Comparison of ENCODE assay signal across 8 cellular contexts in the genomic region with DNA sequence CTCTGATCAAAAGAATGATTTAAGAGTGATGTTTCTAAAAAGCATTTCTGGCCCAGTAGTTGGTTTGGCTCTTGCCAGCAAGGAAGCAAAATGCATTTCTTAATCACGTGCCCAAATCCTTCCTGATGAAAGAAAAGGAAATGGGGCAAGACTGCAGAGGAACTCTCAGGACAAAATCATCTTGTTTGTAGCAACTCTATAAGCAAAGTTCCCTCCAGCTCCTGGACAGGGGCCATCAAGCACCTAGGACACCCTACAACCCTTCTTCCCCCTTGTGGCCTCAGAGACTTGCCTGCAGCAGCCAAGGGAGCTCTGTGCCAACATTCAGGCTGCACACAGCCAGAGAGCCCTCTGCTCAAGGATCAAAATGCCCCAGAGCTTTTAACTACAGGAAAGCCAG.
DNase-seq lines count a peak whose midpoint lies in the region; ATAC-seq and TF ChIP-seq lines count a peak whose summit lies in the region.

No MANE protein-coding gene starts in this region.

- H3K9me3 Mint-ChIP-seq in IgD-negative memory B cell = no peaks in the 10 kb centered on the region

- DNase-seq in AG09319 (ENCODE audit: extremely low read depth, low read depth) (peak; percentile 75), dedifferentiated amniotic fluid mesenchymal stem cell (ENCODE audit: extremely low spot score) (peak; percentile 91), midbrain (lab: John Stamatoyannopoulos, UW) (peak; percentile 37), NCI-H2107 treated with DMSO at 0.1 percent for 48 hours (lab: John Stamatoyannopoulos, UW; ENCODE audit: unreplicated experiment) (no peak), DMS114 treated with DMSO at 0.1 percent for 48 hours (lab: John Stamatoyannopoulos, UW; ENCODE audit: unreplicated experiment) (no peak)

- H3K4me1 Mint-ChIP-seq in IgD-negative memory B cell = peaks cover 0 to 2% (median 0%) of the 10 kb centered on the region in 3 donors

- ATAC-seq in HG02763 (IDR thresholded peaks at IDR 0.05; ENCODE audit: unreplicated experiment) = no peak
- no peak for ATAC-seq in GM18873 (IDR thresholded peaks at IDR 0.05; ENCODE audit: low FRiP score, unreplicated experiment)

- TF ChIP-seq CTCF in AG09319 (IDR thresholded peaks at IDR 0.05; ENCODE audit: low read depth, low read length) = peak; percentile 9

- H3K27me3 Mint-ChIP-seq in IgD-negative memory B cell = no peaks in the 10 kb centered on the region

- peaks cover 6% of the 10 kb centered on the region for H3K36me3 Mint-ChIP-seq in IgD-negative memory B cell

- H3K4me3 Mint-ChIP-seq in IgD-negative memory B cell = no peak overlapping the region

- peak overlapping the region in 2 of 3 donors; percentile 34 to 75 for H3K27ac Mint-ChIP-seq in IgD-negative memory B cell

Comparison
In these comparisons a context has a peak if more than half of its experiments do, and no peak if none do; other contexts are left out.
1. DNase-seq: peak in AG09319 (single experiment), dedifferentiated amniotic fluid mesenchymal stem cell (single experiment) and midbrain (single experiment); none in NCI-H2107 treated with DMSO at 0.1 percent for 48 hours (single experiment) and DMS114 treated with DMSO at 0.1 percent for 48 hours (single experiment).